In the genomic region with DNA sequence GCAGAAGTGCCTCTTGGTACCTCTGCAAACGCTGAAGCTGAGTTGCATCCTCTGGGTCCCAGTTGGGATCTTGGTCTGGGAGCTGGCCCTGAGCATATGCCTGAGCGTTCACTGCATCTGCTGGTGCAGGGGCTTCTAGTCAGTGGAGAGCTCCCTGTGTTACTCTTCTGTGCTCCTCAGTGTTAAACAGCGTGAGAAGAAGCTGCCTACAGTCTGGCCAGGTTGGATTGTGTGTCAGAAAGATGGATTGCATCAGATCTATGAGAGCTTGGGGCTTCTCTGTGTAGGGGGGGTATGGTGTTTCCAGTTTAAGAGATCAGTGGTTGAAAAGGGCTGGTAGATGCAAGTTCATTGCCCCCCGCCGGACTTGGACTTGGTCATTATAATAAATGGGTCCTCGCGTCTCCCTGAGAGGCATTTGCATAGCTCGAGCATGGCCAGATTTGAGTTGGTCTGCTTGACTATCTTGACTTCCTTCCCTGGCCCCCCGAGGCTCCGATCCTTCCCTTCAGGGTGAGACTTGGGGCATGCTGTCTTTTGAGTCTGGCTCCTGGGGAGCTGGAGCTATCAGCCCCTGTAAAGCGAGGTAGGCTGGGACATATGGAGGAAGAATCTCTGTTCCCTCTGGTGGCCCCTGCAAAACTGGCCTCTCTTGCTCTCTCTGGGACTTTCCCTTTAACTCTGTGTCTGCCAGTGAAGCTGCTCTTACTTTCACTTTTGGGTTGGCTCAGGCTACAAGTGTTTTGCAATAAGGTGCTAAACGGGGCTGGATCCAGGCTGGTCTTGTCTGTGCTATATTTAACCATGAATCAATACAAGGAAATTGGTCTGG, we compare ENCODE assay signal across 8 cellular contexts. TPM values are rescaled to one million over a fixed set of nuclear protein-coding genes. Genes with fewer than 3 reads are reported as not detected.
A peak's percentile ranks its signal among the peaks of the same experiment; 100 is the strongest.
DNase-seq lines count a peak whose midpoint lies in the region; ATAC-seq and TF ChIP-seq lines count a peak whose summit lies in the region.

No MANE protein-coding gene starts in this region.

- no peaks in the 10 kb centered on the region for H3K9me3 ChIP-seq in gastroesophageal sphincter
- H3K9me3 ChIP-seq in skeletal muscle satellite cell (replicated peaks; ENCODE audit: low read length), result no peaks in the 10 kb centered on the region
- H3K9me3 ChIP-seq in endodermal cell (ENCODE audit: control insufficient read depth, low read length), result peaks cover 68% of the 10 kb centered on the region
- H3K9me3 ChIP-seq in thyroid gland, result no peaks in the 10 kb centered on the region

- H3K9ac ChIP-seq in skeletal muscle satellite cell (ENCODE audit: low read depth, low read length), result peak overlapping the region; percentile 31
- H3K9ac ChIP-seq in endodermal cell (ENCODE audit: extremely low read depth, low read length, poor library complexity, severe bottlenecking), result no peak overlapping the region

- H3K36me3 ChIP-seq in gastroesophageal sphincter, result no peaks in the 10 kb centered on the region
- H3K36me3 ChIP-seq in skeletal muscle satellite cell (ENCODE audit: insufficient read depth, low read length), result no peaks in the 10 kb centered on the region
- no peaks in the 10 kb centered on the region for H3K36me3 ChIP-seq in endodermal cell (ENCODE audit: control insufficient read depth, insufficient read depth, low read length)
- no peaks in the 10 kb centered on the region for H3K36me3 ChIP-seq in thyroid gland

- TF ChIP-seq CTCF in gastroesophageal sphincter (IDR thresholded peaks at IDR 0.05) (no peak), endodermal cell (conservative IDR thresholded peaks at IDR 0.05) (no peak), thyroid gland (IDR thresholded peaks at IDR 0.05) (no peak)

- CTCF ChIA-PET in activated CD4-positive, alpha-beta memory T cell treated with anti-CD3 and anti-CD28 coated beads, Interleukin-2, amount 10 ng/mL, durations not matched to agents 7 days and 5 days (lab: Charles Lee), result no interaction called here

- WGBS in gastroesophageal sphincter (ENCODE audit: low coverage in 1 of 2), 2 donors, result 0 to 14% methylated on average over 2 to 8 of the region's 12 CpGs
- WGBS in endodermal cell (ENCODE audit: insufficient coverage in 1 of 2, insufficient read length in 1 of 2), 2 experiments, result 77 to 80% methylated on average over 12 of the region's 12 CpGs
- 54 to 55% methylated on average over 12 of the region's 12 CpGs for WGBS in thyroid gland, 2 donors

- ATAC-seq in GM18511 (IDR thresholded peaks at IDR 0.05; ENCODE audit: unreplicated experiment) (peak; percentile 71), gastroesophageal sphincter (peak; percentile 60)

- no peaks in the 10 kb centered on the region for H3K27me3 Mint-ChIP-seq in activated CD4-positive, alpha-beta memory T cell treated with anti-CD3 and anti-CD28 coated beads, Interleukin-2, amount 10 ng/mL, durations not matched to agents 7 days and 5 days
- H3K27me3 Mint-ChIP-seq in endodermal cell (ENCODE audit: insufficient read depth), result no peaks in the 10 kb centered on the region

- no peaks in the 10 kb centered on the region for H3K36me3 Mint-ChIP-seq in activated CD4-positive, alpha-beta memory T cell treated with anti-CD3 and anti-CD28 coated beads, Interleukin-2, amount 10 ng/mL, durations not matched to agents 7 days and 5 days (ENCODE audit: low read depth)
- no peaks in the 10 kb centered on the region for H3K36me3 Mint-ChIP-seq in endodermal cell (ENCODE audit: low read depth)

- peaks cover 0 to 23% (median 3%) of the 10 kb centered on the region in 3 donors for H3K4me1 ChIP-seq in gastroesophageal sphincter
- H3K4me1 ChIP-seq in skeletal muscle satellite cell (ENCODE audit: control insufficient read depth, insufficient read depth, low read length), result no peaks in the 10 kb centered on the region
- H3K4me1 ChIP-seq in endodermal cell (ENCODE audit: control insufficient read depth, insufficient read depth, low read length), result no peaks in the 10 kb centered on the region
- no peaks in the 10 kb centered on the region for H3K4me1 ChIP-seq in thyroid gland

- H3K4me3 Mint-ChIP-seq in activated CD4-positive, alpha-beta memory T cell treated with anti-CD3 and anti-CD28 coated beads, Interleukin-2, amount 10 ng/mL, durations not matched to agents 7 days and 5 days, result peak overlapping the region; percentile 59
- H3K4me3 Mint-ChIP-seq in endodermal cell, result no peak overlapping the region

- TF ChIP-seq POLR2A in gastroesophageal sphincter (IDR thresholded peaks at IDR 0.05) (no peak), thyroid gland (IDR thresholded peaks at IDR 0.05) (no peak)

- H3K27ac ChIP-seq in gastroesophageal sphincter (peak overlapping the region in 2 of 4 donors; percentile 38 to 43), endodermal cell (ENCODE audit: low read depth, low read length) (no peak overlapping the region), caudate nucleus (ENCODE audit: low read depth, low read length) (no peak overlapping the region), thyroid gland (no peak overlapping the region)

- H3K9me3 Mint-ChIP-seq in activated CD4-positive, alpha-beta memory T cell treated with anti-CD3 and anti-CD28 coated beads, Interleukin-2, amount 10 ng/mL, durations not matched to agents 7 days and 5 days, result peaks cover under 1% of the 10 kb centered on the region
- H3K9me3 Mint-ChIP-seq in endodermal cell, result peaks cover 95% of the 10 kb centered on the region

- H3K4me2 ChIP-seq in skeletal muscle satellite cell (ENCODE audit: low read length), result peak overlapping the region; percentile 82

- H3K27me3 ChIP-seq in gastroesophageal sphincter (no peaks in the 10 kb centered on the region), skeletal muscle satellite cell (ENCODE audit: control insufficient read depth, insufficient read depth, low read length) (peaks cover 4% of the 10 kb centered on the region), endodermal cell (ENCODE audit: control insufficient read depth, insufficient read depth, low read length, poor library complexity, severe bottlenecking) (no peaks in the 10 kb centered on the region), thyroid gland (no peaks in the 10 kb centered on the region)

- peaks cover 27% of the 10 kb centered on the region for H3K4me1 Mint-ChIP-seq in activated CD4-positive, alpha-beta memory T cell treated with anti-CD3 and anti-CD28 coated beads, Interleukin-2, amount 10 ng/mL, durations not matched to agents 7 days and 5 days
- no peaks in the 10 kb centered on the region for H3K4me1 Mint-ChIP-seq in endodermal cell

- intact Hi-C loops in thyroid gland (cut with DNase I), result no loop called here

- H3K4me3 ChIP-seq in gastroesophageal sphincter (peak overlapping the region; percentile 30 to 46), skeletal muscle satellite cell (ENCODE audit: low read length) (peak overlapping the region; percentile 67), endodermal cell (ENCODE audit: low read length) (no peak overlapping the region), thyroid gland (replicated peaks in 1 of 3) (peak overlapping the region in 1 of 3 donors; percentile 17)

- H3K27ac Mint-ChIP-seq in activated CD4-positive, alpha-beta memory T cell treated with anti-CD3 and anti-CD28 coated beads, Interleukin-2, amount 10 ng/mL, durations not matched to agents 7 days and 5 days, result no peak overlapping the region
- no peak overlapping the region for H3K27ac Mint-ChIP-seq in endodermal cell

- no peak for TF ChIP-seq EP300 in gastroesophageal sphincter (IDR thresholded peaks at IDR 0.05)

- DNase-seq in HuH-7 (ENCODE audit: low spot score) (peak; percentile 44), endodermal cell (no peak), caudate nucleus (lab: John Stamatoyannopoulos, UW) (no peak), thyroid gland (no peak)
- DNase-seq in activated CD4-positive, alpha-beta memory T cell treated with anti-CD3 and anti-CD28 coated beads, Interleukin-2, amount 10 ng/mL, durations not matched to agents 7 days and 5 days, result peak; percentile 37

- POLR2A ChIA-PET in activated CD4-positive, alpha-beta memory T cell treated with anti-CD3 and anti-CD28 coated beads, Interleukin-2, amount 10 ng/mL, durations not matched to agents 7 days and 5 days (lab: Charles Lee), result interaction anchor here (0.8 kb wide), 1 partner anchor 166 kb away, joined by 3 read pairs; no protein-coding TSS in a partner anchor

RNA-seq across cellular contexts. Expression of a gene that starts 52.9 kb away (rescaled TPM):
- not detected for total RNA-seq in activated CD4-positive, alpha-beta memory T cell treated with anti-CD3 and anti-CD28 coated beads, Interleukin-2, amount 10 ng/mL, durations not matched to agents 7 days and 5 days
- total RNA-seq in gastroesophageal sphincter (not detected), endodermal cell (not detected), thyroid gland (not detected)
- total RNA-seq in skeletal muscle satellite cell (2012; rRNA removed), result not detected in 2 replicates
- polyA plus RNA-seq in endodermal cell (2013, experiment 1 of 2), result not detected
- polyA plus RNA-seq in endodermal cell (2013, experiment 2 of 2), result not detected

Comparison
In these comparisons a context has a peak if more than half of its experiments do, and no peak if none do; other contexts are left out.
1. DNase-seq: peak in HuH-7 (single experiment) and activated CD4-positive, alpha-beta memory T cell treated with anti-CD3 and anti-CD28 coated beads, Interleukin-2, amount 10 ng/mL, durations not matched to agents 7 days and 5 days (single experiment); none in endodermal cell (single experiment), caudate nucleus (0 of 61) and thyroid gland (0 of 2).